ENCODE assay signal across 13 cellular contexts in the genomic region with DNA sequence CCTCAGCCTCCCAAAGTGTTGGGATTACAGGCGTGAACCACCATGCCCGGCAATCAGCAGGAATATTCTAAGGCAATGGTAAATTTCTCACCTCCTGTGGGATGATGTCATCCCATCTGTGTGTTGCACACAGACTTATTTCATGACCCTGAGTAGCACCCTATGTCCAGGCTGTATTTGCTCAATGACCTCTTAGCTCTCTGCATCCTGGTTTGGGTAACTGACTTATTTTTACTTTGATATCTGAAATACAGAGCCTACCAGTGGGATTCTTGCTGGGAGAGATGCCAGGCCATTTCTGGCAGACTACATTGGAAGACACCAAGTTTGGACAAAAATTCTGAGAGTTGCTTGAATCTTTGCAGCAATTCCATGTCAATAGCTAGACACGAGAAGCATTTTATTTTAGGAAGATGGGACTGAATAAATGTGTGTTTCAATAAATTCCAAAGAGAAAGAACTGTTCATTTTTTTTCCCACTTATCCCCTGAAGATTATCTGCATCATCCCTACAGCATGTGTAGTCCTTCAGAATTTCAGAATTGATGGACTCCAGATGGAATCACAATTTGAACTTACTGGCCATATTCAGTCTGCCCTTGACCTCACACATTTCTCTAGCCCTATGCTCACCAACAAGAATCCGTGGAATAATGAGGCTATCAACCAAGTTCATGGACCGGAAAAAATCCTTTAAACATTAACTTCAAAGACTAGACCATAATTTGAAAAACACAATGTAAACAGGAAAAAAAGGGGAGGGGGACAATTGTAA.
DNase-seq lines count a peak whose midpoint lies in the region; ATAC-seq and TF ChIP-seq lines count a peak whose summit lies in the region.
"Had no signal": no experiment of that assay in that cellular context is flagged by ENCODE, and none has a peak within 500 bp of the region (broad histone marks: within the 10 kb centered on the region; RNA-seq: fewer than 3 reads in every experiment).

No MANE protein-coding gene starts in this region.

- peaks cover 8% of the 10 kb centered on the region for H3K27me3 Mint-ChIP-seq in activated CD4-positive, alpha-beta T cell treated with anti-CD3 and anti-CD28 coated beads for 36 hours

- no peak overlapping the region for H3K4me3 Mint-ChIP-seq in activated CD4-positive, alpha-beta T cell treated with anti-CD3 and anti-CD28 coated beads for 36 hours

- no peak overlapping the region for H3K27ac ChIP-seq in lung (ENCODE audit: low read depth in 1 of 2, low read length in 1 of 2)
- no peak overlapping the region for H3K27ac ChIP-seq in RWPE1

- CTCF ChIA-PET in AG04449 (lab: Yijun Ruan, JAX), result interaction anchor here (0.8 kb wide), 1 partner anchor 241 kb away, joined by 3 read pairs; no protein-coding TSS in a partner anchor
- CTCF ChIA-PET in activated CD4-positive, alpha-beta T cell treated with anti-CD3 and anti-CD28 coated beads for 36 hours (lab: Charles Lee), result interaction anchor here (0.7 kb wide), 1 partner anchor 12 kb away, joined by 4 read pairs; no protein-coding TSS in a partner anchor
- CTCF ChIA-PET in RWPE1 (lab: Yijun Ruan, JAX), result interaction anchor here (0.6 kb wide), 2 partner anchors 91 to 357 kb away, joined by 4 to 5 read pairs; no protein-coding TSS in a partner anchor

- ATAC-seq in lung (ENCODE audit: insufficient read depth, low FRiP score), result no peak
- no peak for ATAC-seq in activated CD4-positive, alpha-beta T cell treated with anti-CD3 and anti-CD28 coated beads for 36 hours
- no peak for ATAC-seq in HG03469 (IDR thresholded peaks at IDR 0.05; ENCODE audit: unreplicated experiment)
- ATAC-seq: activated naive CD4-positive, alpha-beta T cell treated with anti-CD3 and anti-CD28 coated beads, Interleukin-2, amount 50 U/mL, for 72 hours; left colon had no signal

- TF ChIP-seq CTCF in AG04449 (IDR thresholded peaks at IDR 0.05; ENCODE audit: insufficient read depth, low read length, missing control alignments), result no peak
- TF ChIP-seq CTCF in fibroblast of pulmonary artery (IDR thresholded peaks at IDR 0.05; ENCODE audit: low read length, missing control alignments), result no peak
- TF ChIP-seq CTCF in lung (IDR thresholded peaks at IDR 0.05; ENCODE audit: control extremely low read depth, extremely low read depth), result no peak
- no peak for TF ChIP-seq CTCF in RWPE1 (conservative IDR thresholded peaks at IDR 0.05; ENCODE audit: low read depth)

- no peaks in the 10 kb centered on the region for H3K36me3 ChIP-seq in lung (ENCODE audit: control insufficient read depth in 2 of 2, insufficient read depth in 2 of 2, low read length in 2 of 2)

- no peaks in the 10 kb centered on the region for H3K9me3 Mint-ChIP-seq in activated CD4-positive, alpha-beta T cell treated with anti-CD3 and anti-CD28 coated beads for 36 hours (ENCODE audit: low read depth)
- H3K9me3 Mint-ChIP-seq: activated naive CD4-positive, alpha-beta T cell treated with anti-CD3 and anti-CD28 coated beads, Interleukin-2, amount 50 U/mL, for 72 hours had no signal

- peaks cover 2% of the 10 kb centered on the region in 2 donors for H3K4me1 ChIP-seq in lung (ENCODE audit: control insufficient read depth in 2 of 2, insufficient read depth in 2 of 2, low read length in 2 of 2)

- no peaks in the 10 kb centered on the region for H3K9me3 ChIP-seq in lung (ENCODE audit: control insufficient read depth in 2 of 2, insufficient read depth in 1 of 2, low read length in 1 of 2)

- H3K36me3 Mint-ChIP-seq in activated CD4-positive, alpha-beta T cell treated with anti-CD3 and anti-CD28 coated beads for 36 hours (ENCODE audit: low read depth), result no peaks in the 10 kb centered on the region
- H3K36me3 Mint-ChIP-seq: activated naive CD4-positive, alpha-beta T cell treated with anti-CD3 and anti-CD28 coated beads, Interleukin-2, amount 50 U/mL, for 72 hours had no signal

- H3K4me3 ChIP-seq in AG04449 (ENCODE audit: low read depth, low read length) (no peak overlapping the region), fibroblast of pulmonary artery (replicated peaks; ENCODE audit: low read depth, low read length) (no peak overlapping the region), lung (no peak overlapping the region)

- intact Hi-C loops in activated CD4-positive, alpha-beta T cell treated with anti-CD3 and anti-CD28 coated beads for 36 hours (cut with DNase I, micrococcal nuclease), result no loop called here

- no peak overlapping the region for H3K27ac Mint-ChIP-seq in activated CD4-positive, alpha-beta T cell treated with anti-CD3 and anti-CD28 coated beads for 36 hours
- H3K27ac Mint-ChIP-seq: activated naive CD4-positive, alpha-beta T cell treated with anti-CD3 and anti-CD28 coated beads, Interleukin-2, amount 50 U/mL, for 72 hours had no signal

- H3K4me1 Mint-ChIP-seq in activated CD4-positive, alpha-beta T cell treated with anti-CD3 and anti-CD28 coated beads for 36 hours, result no peaks in the 10 kb centered on the region

- 68 to 77% methylated on average over 5 of the region's 5 CpGs for WGBS in lung, 2 donors

- POLR2A ChIA-PET in AG04449 (lab: Yijun Ruan, JAX) (interaction anchor here (1.3 to 1.9 kb wide), 2 partner anchors 9 to 11 kb away, joined by 5 to 7 read pairs; no protein-coding TSS in a partner anchor), RWPE1 (lab: Yijun Ruan, JAX; ENCODE audit: low non-redundant PET) (no interaction called here)
- POLR2A ChIA-PET in activated CD4-positive, alpha-beta T cell treated with anti-CD3 and anti-CD28 coated beads for 36 hours (lab: Charles Lee), result no interaction called here

- no peaks in the 10 kb centered on the region for H3K27me3 ChIP-seq in lung (ENCODE audit: control insufficient read depth, insufficient read depth)

- DNase-seq in AG04449 (ENCODE audit: low read depth, low spot score), result peak; percentile 67
- DNase-seq in NCI-H446 treated with DMSO at 0.1 percent for 48 hours (lab: John Stamatoyannopoulos, UW), result peak; percentile 56
- peak; percentile 35 for DNase-seq in fibroblast of pulmonary artery (ENCODE audit: low read depth)
- peak; percentile 31 for DNase-seq in lung (ENCODE audit: low spot score)
- DNase-seq in activated CD4-positive, alpha-beta T cell treated with anti-CD3 and anti-CD28 coated beads for 36 hours, result no peak
- DNase-seq in NOMO-1 treated with dmso at 0.1 percent for 144 hours (lab: John Stamatoyannopoulos, UW; ENCODE audit: unreplicated experiment), result no peak
- DNase-seq in RWPE1 (ENCODE audit: low spot score), result no peak
- DNase-seq: dermis blood vessel endothelial cell, DMS153, left colon, NCI-H510A treated with DMSO at 0.1 percent for 48 hours had no signal

Comparison
In these comparisons a context has a peak if more than half of its experiments do, and no peak if none do; other contexts are left out.
1. DNase-seq: peak in AG04449 (single experiment), NCI-H446 treated with DMSO at 0.1 percent for 48 hours (single experiment), fibroblast of pulmonary artery (single experiment) and lung (single experiment); none in activated CD4-positive, alpha-beta T cell treated with anti-CD3 and anti-CD28 coated beads for 36 hours (single experiment), NOMO-1 treated with dmso at 0.1 percent for 144 hours (single experiment) and RWPE1 (single experiment).